ENCODE assay signal across 22 cellular contexts in the genomic region with DNA sequence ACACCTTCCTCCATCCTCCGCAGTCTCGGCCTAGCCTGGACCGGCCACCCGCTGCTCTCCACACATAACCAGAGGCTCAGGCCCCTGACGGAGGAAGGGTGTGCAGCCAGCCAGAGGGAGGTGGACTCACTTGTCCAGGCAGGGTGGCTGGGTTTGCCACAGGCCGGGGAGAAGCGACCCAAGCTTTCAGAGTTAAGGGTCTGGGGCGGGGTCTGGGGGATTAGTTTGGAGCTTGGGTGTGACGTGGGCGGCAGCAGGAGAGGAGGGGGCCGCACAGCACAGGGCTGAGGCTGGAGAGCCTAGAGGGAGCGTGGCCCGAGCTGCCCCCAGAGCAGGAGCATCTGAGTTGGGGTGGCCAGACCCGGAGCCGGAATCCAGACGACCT. TPM values are rescaled to one million over a fixed set of nuclear protein-coding genes. Genes with fewer than 3 reads are reported as not detected.
"Had no signal": no experiment of that assay in that cellular context is flagged by ENCODE, and none has a peak within 500 bp of the region (broad histone marks: within the 10 kb centered on the region; RNA-seq: fewer than 3 reads in every experiment).

No MANE protein-coding gene starts in this region.

- H3K4me1 ChIP-seq: ascending aorta, colonic mucosa, neural progenitor cell, tibial artery had no signal

- H3K27me3 Mint-ChIP-seq: activated CD4-positive, alpha-beta T cell treated with anti-CD3 and anti-CD28 coated beads, Interleukin-2, amount 10 ng/mL, durations not matched to agents 7 days and 5 days; activated naive CD8-positive, alpha-beta T cell; naive thymus-derived CD8-positive, alpha-beta T cell; stimulated activated naive CD8-positive, alpha-beta T cell treated with anti-CD3 and anti-CD28 coated beads, Interleukin-15, amount 100 ng/mL, for 72 hours had no signal

- H3K9me3 ChIP-seq: adrenal gland, ascending aorta, colonic mucosa, esophagus muscularis mucosa, tibial artery had no signal

- H3K4me3 ChIP-seq: adrenal gland, ascending aorta, colonic mucosa, dorsolateral prefrontal cortex, esophagus muscularis mucosa, neural progenitor cell, tibial artery had no signal

- H3K27ac Mint-ChIP-seq: activated CD4-positive, alpha-beta T cell treated with anti-CD3 and anti-CD28 coated beads, Interleukin-2, amount 10 ng/mL, durations not matched to agents 7 days and 5 days; activated CD8-positive, alpha-beta T cell treated with anti-CD3 and anti-CD28 coated beads, Interleukin-2, amount 10 ng/mL, durations not matched to agents 7 days and 5 days; activated naive CD8-positive, alpha-beta T cell; activated T-helper 1 cell treated with anti-CD3 and anti-CD28 coated beads, Interleukin-12 subunit alpha, Interleukin-12 subunit beta, Interleukin-2, Interleukin-4 antibody, amounts not matched to agents 30 ng/mL and 10 ng/mL and 1 ng/mL, durations not matched to agents 14 hours and 24 hours and 36 hours; mesothelial cell of epicardium; neural progenitor cell had no signal

- H3K36me3 ChIP-seq: neural progenitor cell had no signal

- DNase-seq: activated CD4-positive, alpha-beta T cell treated with anti-CD3 and anti-CD28 coated beads, Interleukin-2, amount 10 ng/mL, durations not matched to agents 7 days and 5 days; activated CD4-positive, CD25-positive, alpha-beta regulatory T cell treated with anti-CD3 and anti-CD28 coated beads, Interleukin-2, amount 50 U/mL, for 72 hours; activated CD8-positive, alpha-beta T cell treated with anti-CD3 and anti-CD28 coated beads, Interleukin-2, amount 10 ng/mL, durations not matched to agents 7 days and 5 days; activated gamma-delta T cell treated with Interleukin-2 at 50 U/mL for 16 hours; adrenal gland; brain microvascular endothelial cell; central memory CD4-positive, alpha-beta T cell; colonic mucosa; hypothalamus; stimulated activated CD4-positive, alpha-beta T cell treated with anti-CD3 and anti-CD28 coated beads, Interleukin-12 subunit alpha, Interleukin-12 subunit beta, amount 100 ng/mL, for 4 hours; stimulated activated naive CD8-positive, alpha-beta T cell treated with anti-CD3 and anti-CD28 coated beads, Interleukin-15, amount 100 ng/mL, for 72 hours; tibial artery had no signal

- ATAC-seq: activated CD8-positive, alpha-beta T cell treated with anti-CD3 and anti-CD28 coated beads, Interleukin-2, amount 10 ng/mL, durations not matched to agents 7 days and 5 days; naive thymus-derived CD8-positive, alpha-beta T cell had no signal

- H3K4me1 Mint-ChIP-seq: stimulated activated naive CD8-positive, alpha-beta T cell treated with anti-CD3 and anti-CD28 coated beads, Interleukin-15, amount 100 ng/mL, for 72 hours had no signal

- H3K9me3 Mint-ChIP-seq: mesothelial cell of epicardium; naive thymus-derived CD8-positive, alpha-beta T cell; neural progenitor cell had no signal

- H3K4me3 Mint-ChIP-seq: activated CD4-positive, alpha-beta T cell treated with anti-CD3 and anti-CD28 coated beads, Interleukin-2, amount 10 ng/mL, durations not matched to agents 7 days and 5 days; activated CD8-positive, alpha-beta T cell treated with anti-CD3 and anti-CD28 coated beads, Interleukin-2, amount 10 ng/mL, durations not matched to agents 7 days and 5 days; activated naive CD8-positive, alpha-beta T cell; activated T-helper 1 cell treated with anti-CD3 and anti-CD28 coated beads, Interleukin-12 subunit alpha, Interleukin-12 subunit beta, Interleukin-2, Interleukin-4 antibody, amounts not matched to agents 30 ng/mL and 10 ng/mL and 1 ng/mL, durations not matched to agents 14 hours and 24 hours and 36 hours; mesothelial cell of epicardium; naive thymus-derived CD8-positive, alpha-beta T cell; neural progenitor cell; stimulated activated naive CD8-positive, alpha-beta T cell treated with anti-CD3 and anti-CD28 coated beads, Interleukin-15, amount 100 ng/mL, for 72 hours had no signal

- H3K27ac ChIP-seq: adrenal gland, ascending aorta, brain microvascular endothelial cell, colonic mucosa, dorsolateral prefrontal cortex, esophagus muscularis mucosa, neural progenitor cell, tibial artery, VCaP had no signal

- H3K27me3 ChIP-seq: adrenal gland, ascending aorta, brain microvascular endothelial cell, colonic mucosa, dorsolateral prefrontal cortex, esophagus muscularis mucosa, neural progenitor cell, tibial artery had no signal

RNA-seq across cellular contexts. Expression of a gene that starts 22.4 kb away (rescaled TPM):
- total RNA-seq: lung microvascular endothelial cell had no signal
